Comparison of ENCODE assay signal across 18 cellular contexts in genomic region chr7:70703785-70704184, GRCh38.
DNase-seq lines count a peak whose midpoint lies in the region; ATAC-seq and TF ChIP-seq lines count a peak whose summit lies in the region.
"Had no signal": no experiment of that assay in that cellular context is flagged by ENCODE, and none has a peak within 500 bp of the region (broad histone marks: within the 10 kb centered on the region; RNA-seq: fewer than 3 reads in every experiment).

No MANE protein-coding gene starts in this region.

- no peak for TF ChIP-seq CTCF in WTC11 (IDR thresholded peaks at IDR 0.05)
- no peak for TF ChIP-seq CTCF in uterus (IDR thresholded peaks at IDR 0.05)

- no peak overlapping the region for H3K4me3 ChIP-seq in H7 (ENCODE audit: insufficient read depth, low read depth, low read length)
- no peak overlapping the region for H3K4me3 ChIP-seq in mesendoderm (ENCODE audit: low read length)
- H3K4me3 ChIP-seq in uterus, result no peak overlapping the region
- H3K4me3 ChIP-seq: BLaER1 treated with 17β-estradiol and CSF1 and Interleukin-3, amounts not matched to agents 10 nM and 100 nM; MG63 had no signal

- no peak overlapping the region for H3K9ac ChIP-seq in mesendoderm (ENCODE audit: low read length)
- H3K9ac ChIP-seq: BLaER1 treated with 17β-estradiol and CSF1 and Interleukin-3, amounts not matched to agents 10 nM and 100 nM; KMS-11 had no signal

- peak overlapping the region; percentile 47 for H3K4me3 Mint-ChIP-seq in WTC11
- no peak overlapping the region for H3K4me3 Mint-ChIP-seq in T-helper 2 cell treated with Interferon-gamma antibody and Interleukin-4, amounts not matched to agents 5 μg/mL and 100 μg/mL, for 36 hours
- H3K4me3 Mint-ChIP-seq: T-helper 17 cell had no signal

- peak overlapping the region; percentile 25 for H3K27ac Mint-ChIP-seq in WTC11
- H3K27ac Mint-ChIP-seq in T-helper 2 cell treated with Interferon-gamma antibody and Interleukin-4, amounts not matched to agents 5 μg/mL and 100 μg/mL, for 36 hours, result no peak overlapping the region
- H3K27ac Mint-ChIP-seq: T-helper 17 cell had no signal

- H3K27ac ChIP-seq in mesendoderm (ENCODE audit: low read depth, low read length), result no peak overlapping the region
- H3K27ac ChIP-seq in uterus, result no peak overlapping the region
- H3K27ac ChIP-seq: BLaER1 treated with 17β-estradiol and CSF1 and Interleukin-3, amounts not matched to agents 10 nM and 100 nM; KMS-11 had no signal

- no peak overlapping the region for H4K8ac ChIP-seq in mesendoderm (ENCODE audit: low read depth, low read length)

- no peak overlapping the region for H3K56ac ChIP-seq in mesendoderm (ENCODE audit: low read length)

- CTCF ChIA-PET in WTC11 (lab: Charles Lee), result interaction anchor here (1.0 to 1.3 kb wide), 2 partner anchors 13 to 17 kb away, joined by 4 to 5 read pairs; no protein-coding TSS in a partner anchor

- H3K27me3 Mint-ChIP-seq in WTC11 (ENCODE audit: low read depth), result peaks cover 49% of the 10 kb centered on the region
- H3K27me3 Mint-ChIP-seq in T-helper 2 cell treated with Interferon-gamma antibody and Interleukin-4, amounts not matched to agents 5 μg/mL and 100 μg/mL, for 36 hours (ENCODE audit: low read depth), result peaks cover 1% of the 10 kb centered on the region
- H3K27me3 Mint-ChIP-seq: T-helper 17 cell had no signal

- 0 out of 2 replicates have a peak, but pooled peaks have one; percentile 3 for ATAC-seq in WTC11
- ATAC-seq in GM19023 (IDR thresholded peaks at IDR 0.05; ENCODE audit: unreplicated experiment), result no peak
- ATAC-seq: HCT116, HepG2, T-helper 17 cell had no signal

- H3K4me2 ChIP-seq in mesendoderm (ENCODE audit: low read length), result no peak overlapping the region
- H3K4me2 ChIP-seq: KMS-11 had no signal

- H3K79me1 ChIP-seq in mesendoderm (ENCODE audit: low read length), result peaks cover 13% of the 10 kb centered on the region

- no peak for TF ChIP-seq POLR2A in uterus (IDR thresholded peaks at IDR 0.05)

- H3K23ac ChIP-seq in mesendoderm (ENCODE audit: low read length), result no peak overlapping the region

- no peak overlapping the region for H2BK120ac ChIP-seq in mesendoderm (ENCODE audit: low read depth, low read length)

- peaks cover 31% of the 10 kb centered on the region for H3K79me2 ChIP-seq in mesendoderm (ENCODE audit: control insufficient read depth, insufficient read depth, low read length)

- WGBS in mesendoderm (ENCODE audit: extremely low coverage, insufficient coverage, low lambda C conversion rate), result no CpG with 5 or more reads among the region's 4 CpGs

- H3K27me3 ChIP-seq in H7 (ENCODE audit: control insufficient read depth, insufficient read depth, low read length) (peaks cover 3% of the 10 kb centered on the region; the same call in 1 of the 2 replicates), mesendoderm (ENCODE audit: insufficient read depth, low read length, poor library complexity) (no peaks in the 10 kb centered on the region), uterus (no peaks in the 10 kb centered on the region)
- H3K27me3 ChIP-seq: BLaER1 treated with 17β-estradiol and CSF1 and Interleukin-3, amounts not matched to agents 10 nM and 100 nM; MG63 had no signal

- no peak overlapping the region for H3K4ac ChIP-seq in mesendoderm (ENCODE audit: low read depth, low read length)

- DNase-seq in H7, result peak; percentile 55
- DNase-seq in NCI-H1105 (lab: John Stamatoyannopoulos, UW), result peak; percentile 53
- no peak for DNase-seq in WTC11 (ENCODE audit: low spot score)
- peak; percentile 74 for DNase-seq in mesendoderm
- no peak for DNase-seq in T-helper 2 cell treated with Interferon-gamma antibody and Interleukin-4, amounts not matched to agents 5 μg/mL and 100 μg/mL, for 36 hours (ENCODE audit: low spot score)
- no peak for DNase-seq in uterus
- DNase-seq: DMS153, EL, MG63, NCI-H2107, NCI-H446 treated with DMSO at 0.1 percent for 48 hours, SHP77 treated with DMSO at 0.1 percent for 48 hours, T-helper 17 cell had no signal

- no peak overlapping the region for H3K18ac ChIP-seq in mesendoderm (ENCODE audit: low read length)

- peaks cover 3% of the 10 kb centered on the region for H3K4me1 ChIP-seq in mesendoderm (ENCODE audit: control insufficient read depth, low read depth, low read length)
- no peaks in the 10 kb centered on the region for H3K4me1 ChIP-seq in uterus

- POLR2A ChIA-PET in WTC11 (lab: Charles Lee), result interaction anchor here (0.6 kb wide), 1 partner anchor 916 kb away, joined by 3 read pairs; no protein-coding TSS in a partner anchor

- intact Hi-C loops in uterus (cut with DNase I; ENCODE audit: low total_unique reads), result no loop called here

- no peak overlapping the region for H2BK15ac ChIP-seq in mesendoderm (replicated peaks; ENCODE audit: low read depth)

- no peaks in the 10 kb centered on the region for H3K9me3 ChIP-seq in uterus
- H3K9me3 ChIP-seq: MG63 had no signal

- H2BK5ac ChIP-seq in mesendoderm (ENCODE audit: low read length), result no peak overlapping the region

- H3K36me3 ChIP-seq in H7 (replicated peaks; ENCODE audit: control insufficient read depth, insufficient read depth, low read length) (peaks cover 3% of the 10 kb centered on the region), mesendoderm (ENCODE audit: control insufficient read depth, insufficient read depth, low read length) (no peaks in the 10 kb centered on the region), uterus (no peaks in the 10 kb centered on the region)

- peaks cover 12% of the 10 kb centered on the region for H3K4me1 Mint-ChIP-seq in WTC11
- no peaks in the 10 kb centered on the region for H3K4me1 Mint-ChIP-seq in T-helper 2 cell treated with Interferon-gamma antibody and Interleukin-4, amounts not matched to agents 5 μg/mL and 100 μg/mL, for 36 hours (ENCODE audit: low read depth)

- no peaks in the 10 kb centered on the region for H3K9me3 Mint-ChIP-seq in WTC11
- no peaks in the 10 kb centered on the region for H3K9me3 Mint-ChIP-seq in T-helper 2 cell treated with Interferon-gamma antibody and Interleukin-4, amounts not matched to agents 5 μg/mL and 100 μg/mL, for 36 hours

- H2AK5ac ChIP-seq in mesendoderm (ENCODE audit: low read length), result no peak overlapping the region

- peaks cover 5% of the 10 kb centered on the region; the same call in 1 of the 2 replicates for H3K36me3 Mint-ChIP-seq in WTC11
- no peaks in the 10 kb centered on the region for H3K36me3 Mint-ChIP-seq in T-helper 2 cell treated with Interferon-gamma antibody and Interleukin-4, amounts not matched to agents 5 μg/mL and 100 μg/mL, for 36 hours (ENCODE audit: low read depth)

- no peak overlapping the region for H4K5ac ChIP-seq in mesendoderm (ENCODE audit: low read length)

TF ChIP-seq in WTC11, 78 proteins besides CTCF, POLR2A, EP300 and RAD21:
- no peak for TF ChIP-seq NR2C2 (CRISPR knock-in tag; IDR thresholded peaks at IDR 0.05)
- no peak for TF ChIP-seq ZNF396 (CRISPR knock-in tag; IDR thresholded peaks at IDR 0.05; ENCODE audit: borderline replicate concordance)
- TF ChIP-seq GTF2I (CRISPR knock-in tag; conservative IDR thresholded peaks at IDR 0.05), result no peak
TF ChIP-seq in WTC11: peak in this region for 0.

Comparison
In these comparisons a context has a peak if more than half of its experiments do, and no peak if none do; other contexts are left out.
1. DNase-seq: peak in H7 (single experiment), NCI-H1105 (single experiment) and mesendoderm (single experiment); none in WTC11 (single experiment), T-helper 2 cell treated with Interferon-gamma antibody and Interleukin-4, amounts not matched to agents 5 μg/mL and 100 μg/mL, for 36 hours (single experiment) and uterus (0 of 2).